ENCODE assay signal across 9 cellular contexts in the genomic region with DNA sequence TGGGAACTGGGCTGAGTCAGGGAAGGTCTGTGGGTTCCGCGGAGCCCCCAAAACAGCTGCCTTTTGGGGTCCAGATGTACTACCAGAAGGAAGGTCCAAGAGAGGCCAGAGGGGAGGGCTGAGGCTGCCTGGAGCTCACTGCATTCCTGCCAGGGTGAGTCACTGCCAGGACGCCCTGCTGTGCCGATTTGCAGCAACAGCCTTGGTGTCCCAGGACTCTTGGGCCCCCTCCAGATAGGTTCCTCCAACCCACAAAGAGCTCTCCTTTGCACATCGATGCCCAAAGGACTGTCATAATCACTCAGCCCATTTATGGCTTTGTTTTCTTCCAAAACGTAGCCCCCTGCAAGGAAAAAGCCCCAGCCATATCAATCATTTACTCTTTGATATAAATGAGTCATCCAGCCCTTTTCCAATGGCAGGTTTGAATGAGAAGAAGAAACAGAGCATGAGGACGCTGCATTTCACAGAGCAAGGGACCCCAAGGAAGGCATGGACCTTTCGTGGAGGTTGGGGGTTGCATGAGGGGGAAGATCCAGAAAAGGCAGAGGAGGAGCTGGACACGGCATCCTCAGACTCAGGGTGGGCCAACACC. TPM values are rescaled to one million over a fixed set of nuclear protein-coding genes. Genes with fewer than 3 reads are reported as not detected.
DNase-seq lines count a peak whose midpoint lies in the region; ATAC-seq and TF ChIP-seq lines count a peak whose summit lies in the region.
"Had no signal": no experiment of that assay in that cellular context is flagged by ENCODE, and none has a peak within 500 bp of the region (broad histone marks: within the 10 kb centered on the region; RNA-seq: fewer than 3 reads in every experiment).

No MANE protein-coding gene starts in this region.

- H3K36me3 ChIP-seq in osteoblast (ENCODE audit: insufficient read depth, low read length): no peaks in the 10 kb centered on the region
- no peaks in the 10 kb centered on the region for H3K36me3 ChIP-seq in sigmoid colon
- H3K36me3 ChIP-seq: Peyer's patch had no signal

- DNase-seq in ELR (ENCODE audit: low read depth) (peak; percentile 86), RKO (ENCODE audit: low spot score) (peak; percentile 49), fibroblast of mammary gland (ENCODE audit: low read depth) (peak; percentile 66), osteoblast (ENCODE audit: insufficient read length, low spot score, missing footprints) (peak; percentile 94), activated gamma-delta T cell treated with Interleukin-2 at 50 U/mL for 16 hours (no peak), NCI-H774 (lab: John Stamatoyannopoulos, UW) (no peak), sigmoid colon (no peak)

- no peak for TF ChIP-seq POLR2A in sigmoid colon (IDR thresholded peaks at IDR 0.05)

- WGBS in sigmoid colon, 2 donors: 38 to 58% methylated on average over 9 of the region's 9 CpGs

- H2AFZ ChIP-seq in osteoblast (ENCODE audit: low read length): peak overlapping the region; percentile 91

- H3K4me3 ChIP-seq in fibroblast of mammary gland (ENCODE audit: control insufficient read depth, low read depth, low read length): no peak overlapping the region
- peak overlapping the region; percentile 35 for H3K4me3 ChIP-seq in osteoblast (ENCODE audit: insufficient read depth, low read length)
- H3K4me3 ChIP-seq in sigmoid colon: no peak overlapping the region
- H3K4me3 ChIP-seq: Peyer's patch had no signal

- H4K20me1 ChIP-seq in osteoblast (ENCODE audit: insufficient read depth, low read length): no peaks in the 10 kb centered on the region

- peak overlapping the region; percentile 66 for H3K4me2 ChIP-seq in osteoblast (ENCODE audit: insufficient read depth, low read length)

- intact Hi-C loops in sigmoid colon (cut with DNase I): no loop called here

- no peak for TF ChIP-seq EP300 in sigmoid colon (IDR thresholded peaks at IDR 0.05)

- no peaks in the 10 kb centered on the region for H3K79me2 ChIP-seq in osteoblast (ENCODE audit: insufficient read depth, low read length)

- no peak overlapping the region for H3K27ac ChIP-seq in osteoblast (ENCODE audit: low read depth, low read length)
- H3K27ac ChIP-seq in sigmoid colon: no peak overlapping the region
- H3K27ac ChIP-seq: Peyer's patch had no signal

- H3K27me3 ChIP-seq in osteoblast (ENCODE audit: insufficient read depth, low read length) (peaks cover 16% of the 10 kb centered on the region), sigmoid colon (no peaks in the 10 kb centered on the region)
- H3K27me3 ChIP-seq: Peyer's patch had no signal

- H3K4me1 ChIP-seq in osteoblast (ENCODE audit: insufficient read depth, low read length) (peaks cover 11% of the 10 kb centered on the region), sigmoid colon (peaks cover 0 to 9% (median 6%) of the 10 kb centered on the region in 4 donors)
- H3K4me1 ChIP-seq: Peyer's patch had no signal

- TF ChIP-seq CTCF in fibroblast of mammary gland (conservative IDR thresholded peaks at IDR 0.05; ENCODE audit: control insufficient read depth, insufficient read depth, low read depth, low read length) (no peak), osteoblast (IDR thresholded peaks at IDR 0.05; ENCODE audit: extremely low read depth, low read depth, low read length) (no peak), sigmoid colon (IDR thresholded peaks at IDR 0.05) (no peak)

- no peak for ATAC-seq in GM18861 (IDR thresholded peaks at IDR 0.05; ENCODE audit: unreplicated experiment)

- H3K9me3 ChIP-seq in osteoblast (ENCODE audit: low read depth, low read length): no peaks in the 10 kb centered on the region
- no peaks in the 10 kb centered on the region for H3K9me3 ChIP-seq in sigmoid colon
- H3K9me3 ChIP-seq: Peyer's patch had no signal

RNA-seq across cellular contexts. Expression of gene COL13A1, which starts 32.2 kb away (rescaled TPM):
- total RNA-seq in osteoblast (1.1 and 1.8 TPM in 2 replicates), sigmoid colon (1 to 10 TPM; 2.9 to 5.7 (median 5.0) TPM)
- 1 to 10 TPM in 2 of 3 donors, under 1 TPM in 1; 0.69 to 1.9 (median 1.8) TPM for polyA plus RNA-seq in sigmoid colon

Comparison
In these comparisons a context has a peak if more than half of its experiments do, and no peak if none do; other contexts are left out.
1. DNase-seq: peak in ELR (single experiment), RKO (single experiment), fibroblast of mammary gland (single experiment) and osteoblast (single experiment); none in activated gamma-delta T cell treated with Interleukin-2 at 50 U/mL for 16 hours (single experiment), NCI-H774 (single experiment) and sigmoid colon (single experiment).